In genomic region chr14:77799863-77800730, GRCh38 we compare ENCODE assay signal across 8 cellular contexts.
DNase-seq lines count a peak whose midpoint lies in the region; ATAC-seq and TF ChIP-seq lines count a peak whose summit lies in the region.

A gene with protein sequence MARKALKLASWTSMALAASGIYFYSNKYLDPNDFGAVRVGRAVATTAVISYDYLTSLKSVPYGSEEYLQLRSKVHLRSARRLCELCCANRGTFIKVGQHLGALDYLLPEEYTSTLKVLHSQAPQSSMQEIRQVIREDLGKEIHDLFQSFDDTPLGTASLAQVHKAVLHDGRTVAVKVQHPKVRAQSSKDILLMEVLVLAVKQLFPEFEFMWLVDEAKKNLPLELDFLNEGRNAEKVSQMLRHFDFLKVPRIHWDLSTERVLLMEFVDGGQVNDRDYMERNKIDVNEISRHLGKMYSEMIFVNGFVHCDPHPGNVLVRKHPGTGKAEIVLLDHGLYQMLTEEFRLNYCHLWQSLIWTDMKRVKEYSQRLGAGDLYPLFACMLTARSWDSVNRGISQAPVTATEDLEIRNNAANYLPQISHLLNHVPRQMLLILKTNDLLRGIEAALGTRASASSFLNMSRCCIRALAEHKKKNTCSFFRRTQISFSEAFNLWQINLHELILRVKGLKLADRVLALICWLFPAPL (plus strand): TSS chr14:77800109. CDS start chr14:77818979, 18,870 bp downstream.

- TF ChIP-seq CTCF in AG09319 (IDR thresholded peaks at IDR 0.05; ENCODE audit: low read depth, low read length) = peak; percentile 56

- ATAC-seq in GM18909 (IDR thresholded peaks at IDR 0.05; ENCODE audit: poor library complexity, unreplicated experiment) (peak; percentile 97), HG03159 (IDR thresholded peaks at IDR 0.05; ENCODE audit: unreplicated experiment) (peak; percentile 93)

- DNase-seq in AG09319 (ENCODE audit: extremely low read depth, low read depth) = peak; percentile 27
- peak; percentile 92 for DNase-seq in NCI-H2227 (lab: John Stamatoyannopoulos, UW; ENCODE audit: unreplicated experiment)
- peak; percentile 72 to 78 (median 74) for DNase-seq in activated CD4-positive, CD25-positive, alpha-beta regulatory T cell (lab: John Stamatoyannopoulos, UW)
- DNase-seq in central memory CD4-positive, alpha-beta T cell = peak; percentile 82
- DNase-seq in islet precursor cell = peak; percentile 93
- DNase-seq in stimulated activated CD4-positive, alpha-beta T cell treated with anti-CD3 and anti-CD28 coated beads, Interleukin-12 subunit alpha, Interleukin-12 subunit beta, amount 100 ng/mL, for 48 hours (ENCODE audit: low read depth in 2 of 3, low spot score in 1 of 3) = peak; percentile 75 to 84 (median 78)

Comparison
In these comparisons a context has a peak if more than half of its experiments do, and no peak if none do; other contexts are left out.
1. Peak in every context shown above with its lines: DNase-seq and ATAC-seq.
2. DNase-seq: peak in every context shown above with its lines; median percentile 93 in islet precursor cell; 92 in NCI-H2227; 82 in central memory CD4-positive, alpha-beta T cell; 78 in stimulated activated CD4-positive, alpha-beta T cell treated with anti-CD3 and anti-CD28 coated beads, Interleukin-12 subunit alpha, Interleukin-12 subunit beta, amount 100 ng/mL, for 48 hours; 74 in activated CD4-positive, CD25-positive, alpha-beta regulatory T cell; 27 in AG09319.